In the genomic region with DNA sequence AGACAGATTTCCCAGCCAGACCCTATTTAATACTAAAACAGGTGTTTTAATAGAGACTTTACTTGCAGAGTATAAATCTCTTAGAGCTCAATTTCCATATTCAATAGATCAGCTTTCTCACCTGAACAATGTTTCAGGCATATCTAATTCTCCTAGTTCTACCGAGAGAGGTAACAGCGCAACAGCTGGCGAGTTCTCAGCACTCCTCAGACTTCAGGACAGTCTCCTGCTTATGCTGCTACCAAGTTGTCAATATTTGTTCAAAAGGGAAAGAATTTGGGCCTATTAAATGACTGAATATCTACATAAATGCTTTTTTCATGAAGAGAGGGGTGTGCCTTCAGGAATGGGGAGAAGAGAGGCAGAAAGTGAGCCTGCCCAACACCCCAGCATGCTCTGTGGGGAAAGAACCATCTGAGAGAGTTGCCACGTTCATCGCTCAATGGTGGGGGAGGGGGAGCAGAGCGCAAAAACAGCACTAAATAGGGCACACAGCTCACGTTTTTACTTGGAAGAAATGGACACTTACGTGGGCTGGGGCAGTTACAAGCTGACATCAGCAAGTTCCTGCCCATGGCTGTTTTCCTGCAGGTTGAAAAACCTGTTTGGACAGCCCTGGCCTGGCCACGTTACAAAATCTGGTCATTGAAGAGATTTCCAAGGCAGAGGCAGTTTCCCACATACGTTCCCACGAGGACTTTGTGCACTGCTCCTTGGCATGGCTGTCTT, we compare ENCODE assay signal across 10 cellular contexts. TPM values are rescaled to one million over a fixed set of nuclear protein-coding genes. Genes with fewer than 3 reads are reported as not detected.
DNase-seq lines count a peak whose midpoint lies in the region; ATAC-seq and TF ChIP-seq lines count a peak whose summit lies in the region.
"Had no signal": no experiment of that assay in that cellular context is flagged by ENCODE, and none has a peak within 500 bp of the region (broad histone marks: within the 10 kb centered on the region; RNA-seq: fewer than 3 reads in every experiment).

No MANE protein-coding gene starts in this region.

- TF ChIP-seq CTCF in brain (conservative IDR thresholded peaks at IDR 0.05), result no peak
- no peak for TF ChIP-seq CTCF in CD8-positive, alpha-beta T cell (IDR thresholded peaks at IDR 0.05)

- H3K36me3 ChIP-seq in CD8-positive, alpha-beta T cell (ENCODE audit: insufficient read depth, low read length), result peaks cover 74% of the 10 kb centered on the region

- CTCF ChIA-PET in CD8-positive, alpha-beta T cell (lab: Charles Lee), result interaction anchor here (0.9 to 1.6 kb wide), 4 partner anchors 24 to 191 kb away, joined by 3 to 5 read pairs (median 4); no protein-coding TSS in a partner anchor

- H3K4me3 Mint-ChIP-seq in brain, result no peak overlapping the region
- no peak overlapping the region for H3K4me3 Mint-ChIP-seq in memory B cell
- H3K4me3 Mint-ChIP-seq in CD8-positive, alpha-beta T cell, result no peak overlapping the region
- H3K4me3 Mint-ChIP-seq: T-helper 1 cell treated with Interleukin-12 subunit alpha and Interleukin-12 subunit beta and Interleukin-4 antibody, amounts not matched to agents 30 μg/mL and 1 μg/mL, for 36 hours had no signal

- no peak overlapping the region for H3K27ac ChIP-seq in CD8-positive, alpha-beta T cell (ENCODE audit: low read depth, low read length)
- H3K27ac ChIP-seq: BLaER1 had no signal

- no peaks in the 10 kb centered on the region for H3K27me3 Mint-ChIP-seq in brain
- H3K27me3 Mint-ChIP-seq in memory B cell, result no peaks in the 10 kb centered on the region
- H3K27me3 Mint-ChIP-seq in CD8-positive, alpha-beta T cell (ENCODE audit: low read depth), result no peaks in the 10 kb centered on the region

- H3K9me3 ChIP-seq in CD8-positive, alpha-beta T cell (ENCODE audit: low read length), result no peaks in the 10 kb centered on the region
- H3K9me3 ChIP-seq: BLaER1 had no signal

- no peak for ATAC-seq in activated naive CD4-positive, alpha-beta T cell treated with anti-CD3 and anti-CD28 coated beads, Interleukin-2, amount 50 U/mL, for 72 hours
- ATAC-seq in memory B cell (ENCODE audit: low read depth), result no peak
- ATAC-seq in GM19452 (IDR thresholded peaks at IDR 0.05; ENCODE audit: unreplicated experiment), result no peak
- ATAC-seq in CD8-positive, alpha-beta T cell, result no peak

- peaks cover 8% of the 10 kb centered on the region for H3K4me1 ChIP-seq in CD8-positive, alpha-beta T cell (ENCODE audit: insufficient read depth, low read length)
- H3K4me1 ChIP-seq: BLaER1 had no signal

- no peaks in the 10 kb centered on the region for H3K9me3 Mint-ChIP-seq in activated naive CD4-positive, alpha-beta T cell treated with anti-CD3 and anti-CD28 coated beads, Interleukin-2, amount 50 U/mL, for 72 hours
- H3K9me3 Mint-ChIP-seq in brain (no peaks in the 10 kb centered on the region), memory B cell (no peaks in the 10 kb centered on the region)
- H3K9me3 Mint-ChIP-seq in CD8-positive, alpha-beta T cell, result no peaks in the 10 kb centered on the region
- H3K9me3 Mint-ChIP-seq: T-helper 1 cell treated with Interleukin-12 subunit alpha and Interleukin-12 subunit beta and Interleukin-4 antibody, amounts not matched to agents 30 μg/mL and 1 μg/mL, for 36 hours had no signal

- intact Hi-C loops in CD8-positive, alpha-beta T cell (cut with DNase I, micrococcal nuclease), result no loop called here

- peaks cover 50 to 65% of the 10 kb centered on the region in 2 donors for H3K36me3 Mint-ChIP-seq in activated naive CD4-positive, alpha-beta T cell treated with anti-CD3 and anti-CD28 coated beads, Interleukin-2, amount 50 U/mL, for 72 hours
- peaks cover 88% of the 10 kb centered on the region for H3K36me3 Mint-ChIP-seq in brain
- H3K36me3 Mint-ChIP-seq in memory B cell, result peaks cover 58% of the 10 kb centered on the region
- H3K36me3 Mint-ChIP-seq in CD8-positive, alpha-beta T cell, result peaks cover 92% of the 10 kb centered on the region

- H3K4me3 ChIP-seq in CD8-positive, alpha-beta T cell (ENCODE audit: low read depth, low read length), result no peak overlapping the region
- H3K4me3 ChIP-seq: BLaER1 had no signal

- POLR2A ChIA-PET in CD8-positive, alpha-beta T cell (lab: Charles Lee), result interaction anchor here (1.1 to 1.3 kb wide), 2 partner anchors 8 to 187 kb away, joined by 3 read pairs; no protein-coding TSS in a partner anchor

- H3K4me1 Mint-ChIP-seq in brain (peaks cover 5% of the 10 kb centered on the region), memory B cell (peaks cover 14% of the 10 kb centered on the region)
- peaks cover 48% of the 10 kb centered on the region for H3K4me1 Mint-ChIP-seq in CD8-positive, alpha-beta T cell (ENCODE audit: low read depth)

- DNase-seq in activated naive CD4-positive, alpha-beta T cell treated with anti-CD3 and anti-CD28 coated beads, Interleukin-2, amount 50 U/mL, for 72 hours (ENCODE audit: low spot score in 2 of 2), result no peak
- DNase-seq in activated naive CD4-positive, alpha-beta T cell treated with Interleukin-2 at 50 U/mL for 16 hours, result no peak
- no peak for DNase-seq in memory B cell (ENCODE audit: low spot score in 2 of 2)
- DNase-seq in ureter (ENCODE audit: low spot score), result peak; percentile 77
- no peak for DNase-seq in HCEC 1CT
- DNase-seq in CD8-positive, alpha-beta T cell, result no peak

- peak overlapping the region; percentile 29 to 44 for H3K27ac Mint-ChIP-seq in activated naive CD4-positive, alpha-beta T cell treated with anti-CD3 and anti-CD28 coated beads, Interleukin-2, amount 50 U/mL, for 72 hours
- H3K27ac Mint-ChIP-seq in brain, result peak overlapping the region in 4 of 5 experiments; percentile 34 to 64 (median 48)
- H3K27ac Mint-ChIP-seq in memory B cell, result peak overlapping the region; percentile 83
- no peak overlapping the region for H3K27ac Mint-ChIP-seq in CD8-positive, alpha-beta T cell
- H3K27ac Mint-ChIP-seq: T-helper 1 cell treated with Interleukin-12 subunit alpha and Interleukin-12 subunit beta and Interleukin-4 antibody, amounts not matched to agents 30 μg/mL and 1 μg/mL, for 36 hours had no signal

- no peaks in the 10 kb centered on the region for H3K27me3 ChIP-seq in CD8-positive, alpha-beta T cell (ENCODE audit: insufficient read depth, low read length)
- H3K27me3 ChIP-seq: BLaER1 had no signal

RNA-seq across cellular contexts. Expression of gene EZR, which starts 38.0 kb away (rescaled TPM):
- 100 to 1,000 TPM; 187 to 207 TPM for total RNA-seq in activated naive CD4-positive, alpha-beta T cell treated with anti-CD3 and anti-CD28 coated beads, Interleukin-2, amount 50 U/mL, for 72 hours
- 317 TPM for polyA plus RNA-seq in brain (ENCODE audit: insufficient read depth, low read depth, low replicate concordance)
- total RNA-seq in ureter, result 314 TPM
- 100 to 1,000 TPM; 626 to 627 TPM for total RNA-seq in CD8-positive, alpha-beta T cell
